In genomic region chr12:53258541-53259539, GRCh38 we compare ENCODE assay signal across 23 cellular contexts. TPM values are rescaled to one million over a fixed set of nuclear protein-coding genes. Genes with fewer than 3 reads are reported as not detected.
DNase-seq lines count a peak whose midpoint lies in the region; ATAC-seq and TF ChIP-seq lines count a peak whose summit lies in the region.
"Had no signal": no experiment of that assay in that cellular context is flagged by ENCODE, and none has a peak within 500 bp of the region (broad histone marks: within the 10 kb centered on the region; RNA-seq: fewer than 3 reads in every experiment).

No MANE protein-coding gene starts in this region.

- CTCF ChIA-PET in activated CD4-positive, alpha-beta memory T cell treated with anti-CD3 and anti-CD28 coated beads, Interleukin-2, amount 10 ng/mL, durations not matched to agents 7 days and 5 days (lab: Charles Lee) = interaction anchor here (0.7 to 13.1 kb wide), 3 partner anchors 9 to 219 kb away, joined by 3 to 211 read pairs (median 6); partner anchors contain the start of genes ESPL1 and ITGB7
- CTCF ChIA-PET in MCF 10A (lab: Yijun Ruan, JAX) = interaction anchor here (0.5 to 1.1 kb wide), 5 partner anchors 17 to 65 kb away, joined by 3 to 4 read pairs (median 3); a partner anchor contains a TSS

- H3K36me3 Mint-ChIP-seq in activated T-cell treated with anti-CD3 and anti-CD28 coated beads, Interleukin-2, amount 50 U/mL, for 72 hours (ENCODE audit: insufficient read depth in 2 of 2) = no peaks in the 10 kb centered on the region
- peaks cover 13% of the 10 kb centered on the region for H3K36me3 Mint-ChIP-seq in activated T-helper 17 cell treated with anti-CD3 and anti-CD28 coated beads, Interleukin-2, amount 50 U/mL, for 72 hours (ENCODE audit: low read depth)
- H3K36me3 Mint-ChIP-seq in activated CD4-positive, alpha-beta memory T cell treated with anti-CD3 and anti-CD28 coated beads, Interleukin-2, amount 10 ng/mL, durations not matched to agents 7 days and 5 days (ENCODE audit: low read depth) = peaks cover 11% of the 10 kb centered on the region
- peaks cover 2% of the 10 kb centered on the region for H3K36me3 Mint-ChIP-seq in MCF 10A (ENCODE audit: insufficient read depth, unreplicated experiment)

- H3K27me3 ChIP-seq in right lobe of liver (no peaks in the 10 kb centered on the region), upper lobe of left lung (no peaks in the 10 kb centered on the region)

- H3K27me3 Mint-ChIP-seq in activated T-cell treated with anti-CD3 and anti-CD28 coated beads, Interleukin-2, amount 50 U/mL, for 72 hours (ENCODE audit: low read depth) = no peaks in the 10 kb centered on the region
- H3K27me3 Mint-ChIP-seq in activated T-helper 17 cell treated with anti-CD3 and anti-CD28 coated beads, Interleukin-2, amount 50 U/mL, for 72 hours = no peaks in the 10 kb centered on the region
- no peaks in the 10 kb centered on the region for H3K27me3 Mint-ChIP-seq in activated CD4-positive, alpha-beta memory T cell treated with anti-CD3 and anti-CD28 coated beads, Interleukin-2, amount 10 ng/mL, durations not matched to agents 7 days and 5 days
- H3K27me3 Mint-ChIP-seq in MCF 10A (ENCODE audit: insufficient read depth, unreplicated experiment) = no peaks in the 10 kb centered on the region
- H3K27me3 Mint-ChIP-seq: naive thymus-derived CD4-positive, alpha-beta T cell had no signal

- H3K36me3 ChIP-seq in right lobe of liver (peaks cover 0 to 3% (median 0%) of the 10 kb centered on the region in 4 donors), upper lobe of left lung (peaks cover 0 to 16% (median 12%) of the 10 kb centered on the region in 4 donors)

- no TSS peak for BruUV-seq in MCF 10A (replicated peaks; lab: Mats Ljungman, UMichigan)

- H3K9me3 ChIP-seq in right lobe of liver (no peaks in the 10 kb centered on the region), upper lobe of left lung (no peaks in the 10 kb centered on the region)
- H3K9me3 ChIP-seq: HAP-1 had no signal

- WGBS in right lobe of liver (ENCODE audit: insufficient coverage, low coverage, low lambda C conversion rate, missing lambda C conversion rate) = 50% methylated on average over 7 of the region's 7 CpGs
- 40 to 48% methylated on average over 7 of the region's 7 CpGs for WGBS in upper lobe of left lung, 2 donors

- intact Hi-C loops in right lobe of liver (cut with DNase I) = no loop called here
- intact Hi-C loops in MCF 10A (cut with micrococcal nuclease) = no loop called here

- TF ChIP-seq EP300 in upper lobe of left lung (IDR thresholded peaks at IDR 0.05) = peak in 1 of 4 donors; percentile 66

- H3K27ac Mint-ChIP-seq in activated T-cell treated with anti-CD3 and anti-CD28 coated beads, Interleukin-2, amount 50 U/mL, for 72 hours = peak overlapping the region; percentile 31
- H3K27ac Mint-ChIP-seq in activated T-helper 17 cell treated with anti-CD3 and anti-CD28 coated beads, Interleukin-2, amount 50 U/mL, for 72 hours = peak overlapping the region; percentile 90
- no peak overlapping the region for H3K27ac Mint-ChIP-seq in activated CD4-positive, alpha-beta memory T cell treated with anti-CD3 and anti-CD28 coated beads, Interleukin-2, amount 10 ng/mL, durations not matched to agents 7 days and 5 days
- no peak overlapping the region for H3K27ac Mint-ChIP-seq in MCF 10A (ENCODE audit: low read depth, unreplicated experiment)

- no peak overlapping the region for H3K4me3 Mint-ChIP-seq in activated T-cell treated with anti-CD3 and anti-CD28 coated beads, Interleukin-2, amount 50 U/mL, for 72 hours
- peak overlapping the region; percentile 31 for H3K4me3 Mint-ChIP-seq in activated T-helper 17 cell treated with anti-CD3 and anti-CD28 coated beads, Interleukin-2, amount 50 U/mL, for 72 hours
- H3K4me3 Mint-ChIP-seq in activated CD4-positive, alpha-beta memory T cell treated with anti-CD3 and anti-CD28 coated beads, Interleukin-2, amount 10 ng/mL, durations not matched to agents 7 days and 5 days = no peak overlapping the region
- H3K4me3 Mint-ChIP-seq in MCF 10A (ENCODE audit: unreplicated experiment) = no peak overlapping the region
- H3K4me3 Mint-ChIP-seq: CD14-positive monocyte; naive thymus-derived CD4-positive, alpha-beta T cell had no signal

- POLR2A ChIA-PET in activated CD4-positive, alpha-beta memory T cell treated with anti-CD3 and anti-CD28 coated beads, Interleukin-2, amount 10 ng/mL, durations not matched to agents 7 days and 5 days (lab: Charles Lee) = interaction anchor here (0.8 to 1.3 kb wide), 2 partner anchors 9 to 15 kb away, joined by 3 to 4 read pairs; no protein-coding TSS in a partner anchor
- POLR2A ChIA-PET in MCF 10A (lab: Yijun Ruan, JAX) = interaction anchor here (0.7 kb wide), 1 partner anchor 98 kb away, joined by 3 read pairs; no protein-coding TSS in a partner anchor

- TF ChIP-seq POLR2A in right lobe of liver (IDR thresholded peaks at IDR 0.05) = no peak
- TF ChIP-seq POLR2A in upper lobe of left lung (IDR thresholded peaks at IDR 0.05) = no peak

- H3K27ac ChIP-seq in right lobe of liver = no peak overlapping the region
- H3K27ac ChIP-seq in upper lobe of left lung = peak overlapping the region in 3 of 4 donors; percentile 18 to 59 (median 35)
- H3K27ac ChIP-seq: parathyroid adenoma had no signal

- H3K4me3 ChIP-seq in right lobe of liver (no peak overlapping the region), upper lobe of left lung (no peak overlapping the region)
- H3K4me3 ChIP-seq: HAP-1 had no signal

- no peak for ATAC-seq in activated T-cell treated with anti-CD3 and anti-CD28 coated beads, Interleukin-2, amount 50 U/mL, for 72 hours (replicated peaks in 1 of 2)
- ATAC-seq in activated T-helper 17 cell treated with anti-CD3 and anti-CD28 coated beads, Interleukin-2, amount 50 U/mL, for 72 hours (replicated peaks) = no peak
- ATAC-seq in right lobe of liver = peak in 3 of 4 donors; percentile 25 to 30 (median 28)
- ATAC-seq in upper lobe of left lung (ENCODE audit: low FRiP score in 2 of 2) = peak in 1 of 2 donors; percentile 64
- ATAC-seq: activated CD4-positive, CD25-positive, alpha-beta regulatory T cell treated with anti-CD3 and anti-CD28 coated beads, Interleukin-2, amount 50 U/mL, for 24 hours; naive thymus-derived CD4-positive, alpha-beta T cell; Panc1 had no signal

- no peaks in the 10 kb centered on the region for H3K9me3 Mint-ChIP-seq in activated T-cell treated with anti-CD3 and anti-CD28 coated beads, Interleukin-2, amount 50 U/mL, for 72 hours
- no peaks in the 10 kb centered on the region for H3K9me3 Mint-ChIP-seq in activated T-helper 17 cell treated with anti-CD3 and anti-CD28 coated beads, Interleukin-2, amount 50 U/mL, for 72 hours
- H3K9me3 Mint-ChIP-seq in activated CD4-positive, alpha-beta memory T cell treated with anti-CD3 and anti-CD28 coated beads, Interleukin-2, amount 10 ng/mL, durations not matched to agents 7 days and 5 days = no peaks in the 10 kb centered on the region
- no peaks in the 10 kb centered on the region for H3K9me3 Mint-ChIP-seq in MCF 10A (ENCODE audit: unreplicated experiment)
- H3K9me3 Mint-ChIP-seq: CD14-positive monocyte; naive thymus-derived CD4-positive, alpha-beta T cell had no signal

- no peaks in the 10 kb centered on the region for H3K4me1 ChIP-seq in right lobe of liver
- peaks cover 0 to 7% (median 4%) of the 10 kb centered on the region in 4 donors for H3K4me1 ChIP-seq in upper lobe of left lung
- H3K4me1 ChIP-seq: HAP-1, parathyroid adenoma had no signal

- no peak for DNase-seq in activated T-cell treated with anti-CD3 and anti-CD28 coated beads, Interleukin-2, amount 50 U/mL, for 72 hours
- DNase-seq in activated T-cell treated with anti-CD3 and anti-CD28 coated beads, Interleukin-2, amount 50 U/mL, for 48 hours = no peak
- DNase-seq in right lobe of liver = no peak
- no peak for DNase-seq in upper lobe of left lung
- DNase-seq in activated CD4-positive, alpha-beta memory T cell treated with anti-CD3 and anti-CD28 coated beads, Interleukin-2, amount 10 ng/mL, durations not matched to agents 7 days and 5 days = no peak
- no peak for DNase-seq in NCI-H2227 treated with DMSO at 0.1 percent for 48 hours (lab: John Stamatoyannopoulos, UW)
- no peak for DNase-seq in MCF 10A (ENCODE audit: unreplicated experiment)
- DNase-seq: activated effector memory CD4-positive, alpha-beta T cell treated with Interleukin-2 at 50 U/mL for 16 hours; anterior cingulate cortex; central memory CD4-positive, alpha-beta T cell; DMS153; effector CD8-positive, alpha-beta T cell; mammary epithelial cell; naive thymus-derived CD4-positive, alpha-beta T cell; NCI-H1436; NCI-H82; stimulated activated CD4-positive, alpha-beta T cell treated with anti-CD3 and anti-CD28 coated beads, Interleukin-2, amount 100 ng/mL, for 24 hours had no signal

- H3K4me1 Mint-ChIP-seq in activated T-cell treated with anti-CD3 and anti-CD28 coated beads, Interleukin-2, amount 50 U/mL, for 72 hours (ENCODE audit: low read depth) = peaks cover 25% of the 10 kb centered on the region
- peaks cover 15% of the 10 kb centered on the region for H3K4me1 Mint-ChIP-seq in activated T-helper 17 cell treated with anti-CD3 and anti-CD28 coated beads, Interleukin-2, amount 50 U/mL, for 72 hours
- H3K4me1 Mint-ChIP-seq in activated CD4-positive, alpha-beta memory T cell treated with anti-CD3 and anti-CD28 coated beads, Interleukin-2, amount 10 ng/mL, durations not matched to agents 7 days and 5 days = peaks cover 30% of the 10 kb centered on the region
- H3K4me1 Mint-ChIP-seq in MCF 10A (ENCODE audit: insufficient read depth, unreplicated experiment) = peaks cover 1% of the 10 kb centered on the region

- TF ChIP-seq CTCF in right lobe of liver (IDR thresholded peaks at IDR 0.05) = no peak
- TF ChIP-seq CTCF in upper lobe of left lung (IDR thresholded peaks at IDR 0.05) = no peak
- no peak for TF ChIP-seq CTCF in MCF 10A (IDR thresholded peaks at IDR 0.05; ENCODE audit: unreplicated experiment)

RNA-seq across cellular contexts. Expression of gene ESPL1, which starts 9.3 kb away (rescaled TPM):
- 10 to 100 TPM; 71.9 to 75.5 TPM for total RNA-seq in activated T-cell treated with anti-CD3 and anti-CD28 coated beads, Interleukin-2, amount 50 U/mL, for 72 hours
- total RNA-seq in activated T-helper 17 cell treated with anti-CD3 and anti-CD28 coated beads, Interleukin-2, amount 50 U/mL, for 72 hours = 10 to 100 TPM; 80.1 to 92.1 TPM
- total RNA-seq in right lobe of liver = 10 to 100 TPM in 2 of 6 experiments, 1 to 10 TPM in 3, under 1 TPM in 1; 0.04 to 15.0 (median 4.5) TPM
- 1 to 10 TPM; 1.5 to 5.3 (median 2.1) TPM for total RNA-seq in upper lobe of left lung
- 10 to 100 TPM; 88.4 to 90.2 TPM for total RNA-seq in activated CD4-positive, alpha-beta memory T cell treated with anti-CD3 and anti-CD28 coated beads, Interleukin-2, amount 10 ng/mL, durations not matched to agents 7 days and 5 days
- 9.8 and 12.1 TPM in 2 replicates for total RNA-seq in MCF 10A (2022)

RNA-seq across cellular contexts. Expression of gene RARG, which starts 26.8 kb away (rescaled TPM):
- 10 to 100 TPM; 36.7 to 37.3 TPM for total RNA-seq in activated T-cell treated with anti-CD3 and anti-CD28 coated beads, Interleukin-2, amount 50 U/mL, for 72 hours
- total RNA-seq in activated T-helper 17 cell treated with anti-CD3 and anti-CD28 coated beads, Interleukin-2, amount 50 U/mL, for 72 hours = 10 to 100 TPM; 28.5 to 58.3 TPM
- total RNA-seq in right lobe of liver (1 to 10 TPM; 1.9 to 2.4 (median 2.1) TPM), upper lobe of left lung (10 to 100 TPM; 21.2 to 43.0 (median 32.1) TPM), MCF 10A (2022) (30.9 and 43.7 TPM in 2 replicates)
- 10 to 100 TPM; 46.1 to 47.4 TPM for total RNA-seq in activated CD4-positive, alpha-beta memory T cell treated with anti-CD3 and anti-CD28 coated beads, Interleukin-2, amount 10 ng/mL, durations not matched to agents 7 days and 5 days

RNA-seq across cellular contexts. Expression of gene PFDN5, which starts 36.5 kb away (rescaled TPM):
- 100 to 1,000 TPM; 301 to 318 TPM for total RNA-seq in activated T-cell treated with anti-CD3 and anti-CD28 coated beads, Interleukin-2, amount 50 U/mL, for 72 hours
- total RNA-seq in activated T-helper 17 cell treated with anti-CD3 and anti-CD28 coated beads, Interleukin-2, amount 50 U/mL, for 72 hours = 100 to 1,000 TPM; 250 to 347 TPM
- total RNA-seq in right lobe of liver (100 to 1,000 TPM; 122 to 170 (median 146) TPM), upper lobe of left lung (100 to 1,000 TPM; 374 to 580 (median 445) TPM), MCF 10A (2022) (205 and 229 TPM in 2 replicates)
- 100 to 1,000 TPM; 300 to 301 TPM for total RNA-seq in activated CD4-positive, alpha-beta memory T cell treated with anti-CD3 and anti-CD28 coated beads, Interleukin-2, amount 10 ng/mL, durations not matched to agents 7 days and 5 days

RNA-seq across cellular contexts. Expression of gene MYG1, which starts 40.7 kb away (rescaled TPM):
- total RNA-seq in activated T-cell treated with anti-CD3 and anti-CD28 coated beads, Interleukin-2, amount 50 U/mL, for 72 hours = 10 to 100 TPM; 83.5 to 89.9 TPM
- 10 to 100 TPM; 48.7 to 76.5 TPM for total RNA-seq in activated T-helper 17 cell treated with anti-CD3 and anti-CD28 coated beads, Interleukin-2, amount 50 U/mL, for 72 hours
- 10 to 100 TPM; 17.6 to 27.1 (median 20.8) TPM for total RNA-seq in right lobe of liver
- total RNA-seq in upper lobe of left lung = 10 to 100 TPM; 29.1 to 50.7 (median 34.8) TPM
- 10 to 100 TPM; 49.0 to 53.7 TPM for total RNA-seq in activated CD4-positive, alpha-beta memory T cell treated with anti-CD3 and anti-CD28 coated beads, Interleukin-2, amount 10 ng/mL, durations not matched to agents 7 days and 5 days
- total RNA-seq in MCF 10A (2022) = 79.8 and 80.9 TPM in 2 replicates

RNA-seq across cellular contexts. Expression of gene ITGB7, which starts 51.8 kb away (rescaled TPM):
- 100 to 1,000 TPM in 1 of 2 donors, 10 to 100 TPM in 1; 88.0 to 111 TPM for total RNA-seq in activated T-cell treated with anti-CD3 and anti-CD28 coated beads, Interleukin-2, amount 50 U/mL, for 72 hours
- 100 to 1,000 TPM; 183 to 187 TPM for total RNA-seq in activated T-helper 17 cell treated with anti-CD3 and anti-CD28 coated beads, Interleukin-2, amount 50 U/mL, for 72 hours
- total RNA-seq in right lobe of liver = 1 to 10 TPM; 2.9 to 8.0 (median 3.9) TPM
- 10 to 100 TPM in 1 of 6 donors, 1 to 10 TPM in 5; 3.1 to 12.9 (median 4.7) TPM for total RNA-seq in upper lobe of left lung
- 100 to 1,000 TPM; 780 to 786 TPM for total RNA-seq in activated CD4-positive, alpha-beta memory T cell treated with anti-CD3 and anti-CD28 coated beads, Interleukin-2, amount 10 ng/mL, durations not matched to agents 7 days and 5 days
- total RNA-seq in MCF 10A (2022) = 1.0 and 1.1 TPM in 2 replicates

Comparison
In these comparisons a context has a peak if more than half of its experiments do, and no peak if none do; other contexts are left out.
1. ATAC-seq: peak in right lobe of liver (3 of 4); none in activated T-cell treated with anti-CD3 and anti-CD28 coated beads, Interleukin-2, amount 50 U/mL, for 72 hours (0 of 2) and activated T-helper 17 cell treated with anti-CD3 and anti-CD28 coated beads, Interleukin-2, amount 50 U/mL, for 72 hours (single experiment).
2. H3K27ac Mint-ChIP-seq: peak in activated T-cell treated with anti-CD3 and anti-CD28 coated beads, Interleukin-2, amount 50 U/mL, for 72 hours (single experiment) and activated T-helper 17 cell treated with anti-CD3 and anti-CD28 coated beads, Interleukin-2, amount 50 U/mL, for 72 hours (single experiment); none in activated CD4-positive, alpha-beta memory T cell treated with anti-CD3 and anti-CD28 coated beads, Interleukin-2, amount 10 ng/mL, durations not matched to agents 7 days and 5 days (single experiment) and MCF 10A (single experiment).
3. H3K27ac ChIP-seq: peak in upper lobe of left lung (3 of 4); none in right lobe of liver (0 of 3).